9 cellular contexts compared by ENCODE assay signal in genomic region chr7:116671681-116672595, GRCh38. TPM values are rescaled to one million over a fixed set of nuclear protein-coding genes. Genes with fewer than 3 reads are reported as not detected.
DNase-seq lines count a peak whose midpoint lies in the region; ATAC-seq, FAIRE-seq and TF ChIP-seq lines count a peak whose summit lies in the region.
"Had no signal": no experiment of that assay in that cellular context is flagged by ENCODE, and none has a peak within 500 bp of the region (broad histone marks: within the 10 kb centered on the region; RNA-seq: fewer than 3 reads in every experiment).

Gene MET, plus strand, starts transcription at chr7:116672196. Its CDS starts 26,889 bp downstream, at chr7:116699085.

- peak within 1 kb of the TSS; percentile 42; the same call in 1 of the 2 replicates for H2AFZ ChIP-seq in GM12878 (ENCODE audit: control insufficient read depth, low read depth, low read length)

- ATAC-seq in GM21423 (IDR thresholded peaks at IDR 0.05; ENCODE audit: unreplicated experiment) (peak; percentile 83), GM12878 (peak; percentile 90)

- TF ChIP-seq CTCF in GM12878 (IDR thresholded peaks at IDR 0.05 in 2 of 3, conservative IDR thresholded peaks at IDR 0.05 in 1 of 3; ENCODE audit: control insufficient read depth in 2 of 3, extremely low read depth in 1 of 3, insufficient read depth in 1 of 3, low read depth in 3 of 3, low read length in 3 of 3), result peak; percentile 32 to 46 (median 45); a peak in 5 of 6 replicates

- intact Hi-C loops in GM12878 (cut with micrococcal nuclease; ENCODE audit: unreplicated experiment), result loop anchor here (1.0 kb wide), 1 partner anchor 137 kb away; no protein-coding TSS in a partner anchor

- BruUV-seq in GM12878 (replicated peaks; lab: Mats Ljungman, UMichigan), result no TSS peak

- no peak for TF ChIP-seq EP300 in GM12878 (IDR thresholded peaks at IDR 0.05; ENCODE audit: borderline replicate concordance in 1 of 2, control insufficient read depth in 1 of 2, low read depth in 2 of 2, low read length in 2 of 2)

- TF ChIP-seq RAD21 in GM12878 (IDR thresholded peaks at IDR 0.05; ENCODE audit: insufficient read depth, low read depth, low read length), result peak; percentile 59

- peak; percentile 98 for DNase-seq in Daoy (ENCODE audit: low read depth)
- peak; percentile 96 for DNase-seq in HT-29 (ENCODE audit: low spot score)
- DNase-seq in RKO (ENCODE audit: low spot score), result peak; percentile 92
- no peak for DNase-seq in GM12878 (ENCODE audit: low read depth, low spot score)
- DNase-seq in hypothalamus (lab: John Stamatoyannopoulos, UW), result peak in 41 of 51 donors; percentile 1 to 80 (median 49)
- DNase-seq in retina, result peak; percentile 76
- no peak for DNase-seq in MV-4-11 (lab: John Stamatoyannopoulos, UW)

- 1% methylated on average over 76 of the region's 101 CpGs for WGBS in GM12878 (ENCODE audit: insufficient coverage, insufficient replicate concordance, low lambda C conversion rate, missing lambda C conversion rate)

- no peaks in the 10 kb centered on the region for H3K9me3 ChIP-seq in GM12878 (replicated peaks; ENCODE audit: control insufficient read depth, insufficient read depth, low read length)

- RAD21 ChIA-PET in GM12878 (lab: Charles Lee; ENCODE audit: unreplicated experiment), result no interaction called here

- H3K4me1 ChIP-seq in GM12878 (ENCODE audit: control insufficient read depth, insufficient read depth, low read length), result 0 out of 2 replicates have a peak, but pooled peaks cover 3% of the 10 kb centered on the region

- SMC1A ChIA-PET in GM12878 (lab: Charles Lee; ENCODE audit: uncharacterized antibody, unreplicated experiment), result no interaction called here

- peaks cover 8 to 11% of the 10 kb centered on the region in 2 experiments for H3K27me3 ChIP-seq in GM12878 (replicated peaks in 1 of 2; ENCODE audit: control insufficient read depth in 2 of 2, insufficient read depth in 2 of 2, low read length in 1 of 2)

- no peak within 1 kb of the TSS for H3K9ac ChIP-seq in GM12878 (ENCODE audit: control insufficient read depth, insufficient read depth, low read length)

- peak within 1 kb of the TSS; percentile 49; the same call in 1 of the 2 replicates for H3K4me3 ChIP-seq in GM12878

- no peaks in the 10 kb centered on the region for H3K79me2 ChIP-seq in GM12878 (ENCODE audit: control insufficient read depth, insufficient read depth, low read length)

- H3K36me3 ChIP-seq in GM12878 (ENCODE audit: control insufficient read depth in 2 of 2, insufficient read depth in 2 of 2, low read length in 1 of 2), result no peaks in the 10 kb centered on the region

- H4K20me1 ChIP-seq in GM12878 (ENCODE audit: control insufficient read depth, insufficient read depth), result no peaks in the 10 kb centered on the region

- FAIRE-seq in GM12878 (lab: Jason Lieb, UNC), result no peak
- FAIRE-seq: islet of Langerhans had no signal

- peak within 1 kb of the TSS; percentile 86 for H3K4me2 ChIP-seq in GM12878 (ENCODE audit: control insufficient read depth, insufficient read depth)

- in situ Hi-C loops in GM12878 (cut with MboI), result no loop called here

- POLR2A ChIA-PET in GM12878 (lab: Charles Lee), result no interaction called here

- TF ChIP-seq POLR2A in GM12878 (IDR thresholded peaks at IDR 0.05; ENCODE audit: low read depth, low read length), result no peak

- CTCF ChIA-PET in GM12878 (lab: Yijun Ruan, JAX), result interaction anchor here (0.6 kb wide), 1 partner anchor 75 kb away, joined by 3 read pairs; no protein-coding TSS in a partner anchor

- H3K27ac ChIP-seq in GM12878 (ENCODE audit: control insufficient read depth, insufficient read depth), result no peak within 1 kb of the TSS

TF ChIP-seq in GM12878, 131 proteins besides CTCF, POLR2A, EP300 and RAD21:
- TF ChIP-seq DPF2 (IDR thresholded peaks at IDR 0.05) (0 out of 2 replicates have a peak, but pooled peaks have one; percentile 30), LARP7 (IDR thresholded peaks at IDR 0.05) (no peak), SP1 (IDR thresholded peaks at IDR 0.05; ENCODE audit: low read depth, low read length) (no peak), SREBF2 (IDR thresholded peaks at IDR 0.05; ENCODE audit: low read length) (no peak), RUNX3 (IDR thresholded peaks at IDR 0.05; ENCODE audit: low read length) (no peak), ZBTB40 (IDR thresholded peaks at IDR 0.05; ENCODE audit: borderline replicate concordance) (no peak), BHLHE40 (IDR thresholded peaks at IDR 0.05; ENCODE audit: borderline replicate concordance in 1 of 2, low read depth in 2 of 2, low read length in 1 of 2) (peak; percentile 9 to 69; a peak in 2 of 4 replicates), SUZ12 (IDR thresholded peaks at IDR 0.05; ENCODE audit: unreplicated experiment) (peak; percentile 31), SMC3 (IDR thresholded peaks at IDR 0.05; ENCODE audit: borderline replicate concordance, low read length) (peak; percentile 50), FOXK2 (IDR thresholded peaks at IDR 0.05) (no peak), ZSCAN29 (IDR thresholded peaks at IDR 0.05) (no peak)
TF ChIP-seq in GM12878: peak in this region for 4.

RNA-seq across cellular contexts. Expression of gene MET, which starts in this region (rescaled TPM):
- 191 and 209 TPM in 2 replicates for total RNA-seq in Daoy (2014; rRNA removed; shearing (Covaris generic))
- 123 and 128 TPM in 2 replicates for total RNA-seq in HT-29 (2014; rRNA removed; shearing (Covaris generic))
- not detected in 2 replicates for total RNA-seq in GM12878 (2013; cell fraction: nucleolus; rRNA removed)
- total RNA-seq in GM12878 (2014; rRNA removed), result not detected in 2 replicates
- not detected in 2 replicates for total RNA-seq in GM12878 (2014; rRNA removed; fragmentation: Illumina TruSeq; extraction: Trizol)
- 0.21 TPM in 2 replicates for total RNA-seq in GM12878 (2021)
- polyA plus RNA-seq in GM12878 (2011; ENCODE audit: low read depth), result 0.03 TPM
- polyA plus RNA-seq in GM12878 (2011; rRNA removed), result not detected in 2 replicates
- not detected in 2 replicates for polyA plus RNA-seq in GM12878 (2011; cell fraction: cytosol; rRNA removed)
- polyA plus RNA-seq in GM12878 (2011; cell fraction: nucleus; rRNA removed), result not detected in 2 replicates
- 0.07 and 0.12 TPM in 2 replicates for polyA plus RNA-seq in GM12878 (2012)
- not detected in 2 replicates for polyA plus RNA-seq in GM12878 (2014; fragmentation: Illumina TruSeq; extraction: Trizol)
- not detected for polyA plus RNA-seq in GM12878 (2014; fragmentation: Nextera tagmentation; extraction: Ambion mirVana)
- polyA plus RNA-seq in GM12878 (2014; rRNA removed), result not detected in 2 replicates
- polyA plus RNA-seq in GM12878 (2016; fragmentation: Nextera tagmentation; extraction: Ambion mirVana), result under 1 TPM in 1 of 2 experiments, not detected in 1; 0.01 TPM
- not detected in 2 replicates for polyA minus RNA-seq in GM12878 (2011; rRNA and poly(A)+ RNA removed)
- 0.80 and 1.2 TPM in 2 replicates for polyA minus RNA-seq in GM12878 (2011; cell fraction: cytosol; rRNA and poly(A)+ RNA removed)
- polyA minus RNA-seq in GM12878 (2011; cell fraction: nucleus; rRNA and poly(A)+ RNA removed), result 0.24 and 0.48 TPM in 2 replicates

Comparison
In these comparisons a context has a peak if more than half of its experiments do, and no peak if none do; other contexts are left out.
1. RNA of gene MET (total RNA-seq): 191 to 209 TPM in Daoy and 123 to 128 TPM in HT-29; 0.21 TPM in GM12878; every median in the first group is over 100 times any median in the second.
2. DNase-seq: peak in Daoy (single experiment), HT-29 (single experiment), RKO (single experiment), hypothalamus (41 of 51) and retina (single experiment); none in GM12878 (single experiment) and MV-4-11 (single experiment).